In genomic region chr1:63317007-63317813, GRCh38 we compare ENCODE assay signal across 8 cellular contexts. TPM values are rescaled to one million over a fixed set of nuclear protein-coding genes. Genes with fewer than 3 reads are reported as not detected.
A peak's percentile ranks its signal among the peaks of the same experiment; 100 is the strongest.
DNase-seq lines count a peak whose midpoint lies in the region; ATAC-seq and TF ChIP-seq lines count a peak whose summit lies in the region.

No MANE protein-coding gene starts in this region.

- in situ Hi-C loops in ACHN (cut with HindIII; ENCODE audit: low pct_ligation_motif_present, low pct_unique_long_range_greater_than_20kb, low sequenced_read_pairs): no loop called here

- no peaks in the 10 kb centered on the region for H3K36me3 ChIP-seq in WERI-Rb-1
- peaks cover 3% of the 10 kb centered on the region for H3K36me3 ChIP-seq in thymus (ENCODE audit: control insufficient read depth, insufficient read depth)

- ATAC-seq in GM18511 (IDR thresholded peaks at IDR 0.05; ENCODE audit: unreplicated experiment) (peak; percentile 90), HG03066 (IDR thresholded peaks at IDR 0.05; ENCODE audit: low read depth, unreplicated experiment) (peak; percentile 69)

- H3K27ac ChIP-seq in WERI-Rb-1 (peak overlapping the region; percentile 25), thymus (ENCODE audit: low read depth) (no peak overlapping the region)

- peak; percentile 66 for TF ChIP-seq CTCF in WERI-Rb-1 (IDR thresholded peaks at IDR 0.05; ENCODE audit: low read depth, low read length)
- TF ChIP-seq CTCF in epithelial cell of esophagus (IDR thresholded peaks at IDR 0.05; ENCODE audit: insufficient read depth, low read depth, low read length, missing control alignments): peak; percentile 67

- peak; percentile 84 for DNase-seq in ACHN
- DNase-seq in NCI-H2107 treated with DMSO at 0.1 percent for 48 hours (lab: John Stamatoyannopoulos, UW; ENCODE audit: unreplicated experiment): peak; percentile 69
- peak; percentile 83 for DNase-seq in WERI-Rb-1
- DNase-seq in epithelial cell of esophagus (ENCODE audit: low read depth): peak; percentile 84
- DNase-seq in mucosa of gallbladder (ENCODE audit: low spot score): peak; percentile 45

- H3K4me3 ChIP-seq in WERI-Rb-1 (ENCODE audit: low read depth, low read length) (peak overlapping the region; percentile 59), epithelial cell of esophagus (ENCODE audit: low read length) (peak overlapping the region; percentile 46), thymus (ENCODE audit: low read length) (peak overlapping the region; percentile 52)

- peaks cover 12% of the 10 kb centered on the region for H3K4me1 ChIP-seq in thymus (ENCODE audit: control insufficient read depth, insufficient read depth, low read length)

- H3K9me3 ChIP-seq in WERI-Rb-1 (ENCODE audit: severe bottlenecking) (no peaks in the 10 kb centered on the region), thymus (ENCODE audit: control insufficient read depth) (peaks cover 2% of the 10 kb centered on the region)

- WGBS in thymus: 2% methylated on average over 78 of the region's 78 CpGs

- H3K27me3 ChIP-seq in WERI-Rb-1 (ENCODE audit: insufficient read depth, low read depth, severe bottlenecking) (peaks cover 44% of the 10 kb centered on the region), thymus (ENCODE audit: control insufficient read depth, insufficient read depth) (peaks cover 75% of the 10 kb centered on the region)

RNA-seq across cellular contexts. Expression of gene FOXD3, which starts 5.2 kb away (rescaled TPM):
- total RNA-seq in mucosa of gallbladder: 1.3 TPM
- polyA plus RNA-seq in thymus: 0.11 TPM

RNA-seq across cellular contexts. Expression of gene ALG6, which starts 50.2 kb away (rescaled TPM):
- 12.5 TPM for total RNA-seq in mucosa of gallbladder
- 52.2 TPM for polyA plus RNA-seq in thymus
